Comparison of ENCODE assay signal across 9 cellular contexts in the genomic region with DNA sequence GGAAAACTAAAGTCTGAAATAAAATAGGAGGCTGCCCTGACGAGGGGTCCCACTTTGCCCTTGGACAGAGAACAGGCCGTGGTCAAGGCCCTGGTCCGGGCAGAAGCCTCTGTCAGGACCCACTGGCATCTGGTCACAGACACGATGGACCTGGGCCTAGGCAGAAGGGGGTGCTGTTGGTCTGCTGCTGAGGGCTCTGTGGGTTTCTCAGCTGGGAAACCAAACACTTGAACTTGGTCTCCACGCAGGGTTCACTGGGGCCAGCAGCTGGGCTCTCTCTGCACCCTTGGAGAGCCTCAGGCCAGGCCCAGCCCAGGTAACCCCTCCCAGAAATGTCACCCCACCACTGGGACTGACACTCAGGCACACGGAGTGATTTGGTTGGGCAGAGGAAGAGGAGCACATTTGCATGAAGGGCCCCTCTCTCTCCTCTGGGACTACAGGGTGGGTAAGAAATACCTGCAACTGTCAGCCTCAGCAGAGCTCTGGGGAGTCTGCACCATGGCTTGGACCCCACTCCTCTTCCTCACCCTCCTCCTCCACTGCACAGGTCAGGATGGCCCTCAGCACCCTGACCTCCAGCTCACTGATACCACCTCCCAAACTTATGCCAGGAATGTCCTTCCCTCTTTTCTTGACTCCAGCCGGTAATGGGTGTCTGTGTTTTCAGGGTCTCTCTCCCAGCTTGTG. TPM values are rescaled to one million over a fixed set of nuclear protein-coding genes. Genes with fewer than 3 reads are reported as not detected.
DNase-seq lines count a peak whose midpoint lies in the region; ATAC-seq lines count a peak whose summit lies in the region.
"Had no signal": no experiment of that assay in that cellular context is flagged by ENCODE, and none has a peak within 500 bp of the region (broad histone marks: within the 10 kb centered on the region; RNA-seq: fewer than 3 reads in every experiment).

No MANE protein-coding gene starts in this region.

- no peaks in the 10 kb centered on the region for H3K36me3 Mint-ChIP-seq in naive B cell
- H3K36me3 Mint-ChIP-seq: activated naive CD8-positive, alpha-beta T cell had no signal

- ATAC-seq in HG02885 (IDR thresholded peaks at IDR 0.05; ENCODE audit: poor library complexity, unreplicated experiment) (peak; percentile 58), naive B cell (ENCODE audit: low read depth in 2 of 2) (peak; percentile 51 to 56)

- peak overlapping the region; percentile 91 to 97 (median 92) for H3K27ac Mint-ChIP-seq in naive B cell
- H3K27ac Mint-ChIP-seq: activated naive CD8-positive, alpha-beta T cell had no signal

- H3K4me3 Mint-ChIP-seq in naive B cell: peak overlapping the region; percentile 68 to 96 (median 86)
- H3K4me3 Mint-ChIP-seq: activated naive CD8-positive, alpha-beta T cell had no signal

- in situ Hi-C loops in G401 (cut with HindIII; ENCODE audit: low sequenced_read_pairs): no loop called here

- peaks cover 43 to 65% (median 65%) of the 10 kb centered on the region in 3 donors for H3K4me1 Mint-ChIP-seq in naive B cell

- no peaks in the 10 kb centered on the region for H3K9me3 Mint-ChIP-seq in naive B cell

- DNase-seq in NCI-H82 (lab: John Stamatoyannopoulos, UW) (peak; percentile 7), NCI-H82 treated with DMSO at 0.1 percent for 48 hours (lab: John Stamatoyannopoulos, UW; ENCODE audit: unreplicated experiment) (no peak), amniotic epithelial cell (ENCODE audit: low read depth) (peak; percentile 29), naive B cell (peak; percentile 49), G401 (ENCODE audit: low spot score) (no peak), NCI-H1436 treated with DMSO at 0.1 percent for 48 hours (lab: John Stamatoyannopoulos, UW) (no peak)
- no peak for DNase-seq in activated naive CD4-positive, alpha-beta T cell treated with Interleukin-2 at 50 U/mL for 16 hours

- no peaks in the 10 kb centered on the region for H3K27me3 Mint-ChIP-seq in naive B cell

RNA-seq across cellular contexts. Expression of gene TOP3B, which starts 48.1 kb away (rescaled TPM):
- 10 to 100 TPM; 10.4 to 27.8 (median 15.9) TPM for polyA plus RNA-seq in naive B cell (ENCODE audit: low read depth in 6 of 6)
- 20.4 and 24.8 TPM in 2 replicates for total RNA-seq in G401 (2014; rRNA removed; shearing (Covaris generic))

Comparison
In these comparisons a context has a peak if more than half of its experiments do, and no peak if none do; other contexts are left out.
1. DNase-seq: peak in NCI-H82 (single experiment), amniotic epithelial cell (single experiment) and naive B cell (single experiment); none in NCI-H82 treated with DMSO at 0.1 percent for 48 hours (single experiment), activated naive CD4-positive, alpha-beta T cell treated with Interleukin-2 at 50 U/mL for 16 hours (single experiment), G401 (single experiment) and NCI-H1436 treated with DMSO at 0.1 percent for 48 hours (single experiment).